In the genomic region with DNA sequence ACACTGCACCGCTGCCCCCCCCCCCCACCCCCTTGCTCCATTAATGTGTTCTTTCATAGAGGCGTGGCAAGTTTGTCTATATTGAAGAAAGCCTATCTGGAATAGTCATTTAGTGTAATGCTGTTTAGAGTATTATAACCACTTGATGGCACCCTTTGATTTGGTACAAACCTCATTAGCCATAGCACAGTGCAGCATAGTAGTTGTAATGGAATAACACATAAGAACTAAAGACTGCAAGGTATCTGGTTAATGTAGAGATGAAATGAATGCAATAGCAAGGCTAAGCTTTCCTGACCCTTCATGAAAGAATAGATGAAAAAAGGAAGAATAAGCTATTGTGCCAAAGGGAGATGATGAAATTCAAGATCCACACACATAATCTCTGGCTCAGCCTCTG, we compare ENCODE assay signal across 9 cellular contexts.
DNase-seq lines count a peak whose midpoint lies in the region; ATAC-seq and TF ChIP-seq lines count a peak whose summit lies in the region.
"Had no signal": no experiment of that assay in that cellular context is flagged by ENCODE, and none has a peak within 500 bp of the region (broad histone marks: within the 10 kb centered on the region; RNA-seq: fewer than 3 reads in every experiment).

No MANE protein-coding gene starts in this region.

- peak; percentile 37 to 57 for TF ChIP-seq CTCF in GM23338 (conservative IDR thresholded peaks at IDR 0.05; ENCODE audit: low read depth in 2 of 2)
- peak; percentile 28 for TF ChIP-seq CTCF in astrocyte of the spinal cord (IDR thresholded peaks at IDR 0.05; ENCODE audit: low read depth, low read length)

- no peak overlapping the region for H3K27ac Mint-ChIP-seq in GM23338

- H3K36me3 Mint-ChIP-seq in GM23338 (ENCODE audit: low read depth): peaks cover 18% of the 10 kb centered on the region

- in situ Hi-C loops in astrocyte of the spinal cord (cut with HindIII; ENCODE audit: low sequenced_read_pairs): no loop called here

- no peak overlapping the region for H3K4me3 Mint-ChIP-seq in GM23338

- no peaks in the 10 kb centered on the region for H3K4me1 ChIP-seq in GM23338 (ENCODE audit: insufficient read depth)

- peak; percentile 42; the same call in 2 of the 3 replicates for ATAC-seq in GM23338
- ATAC-seq in HG03469 (IDR thresholded peaks at IDR 0.05; ENCODE audit: unreplicated experiment): no peak

- H3K27ac ChIP-seq in GM23338 (ENCODE audit: low read depth): no peak overlapping the region
- H3K27ac ChIP-seq: upper lobe of left lung had no signal

- no peak overlapping the region for H2AFZ ChIP-seq in GM23338

- H4K20me1 ChIP-seq in GM23338 (replicated peaks; ENCODE audit: insufficient read depth): peaks cover 3% of the 10 kb centered on the region; the same call in 1 of the 2 replicates

- no peaks in the 10 kb centered on the region for H3K4me1 Mint-ChIP-seq in GM23338

- peaks cover 16% of the 10 kb centered on the region for H3K9me3 Mint-ChIP-seq in GM23338

- H3K4me2 ChIP-seq in GM23338: no peak overlapping the region

- H3K27me3 Mint-ChIP-seq in GM23338 (ENCODE audit: insufficient read depth, low read depth, poor library complexity): no peaks in the 10 kb centered on the region

- no peaks in the 10 kb centered on the region for H3K9me2 ChIP-seq in GM23338 (ENCODE audit: insufficient read depth)

- H3K36me3 ChIP-seq in GM23338 (ENCODE audit: insufficient read depth): no peaks in the 10 kb centered on the region
- H3K36me3 ChIP-seq: upper lobe of left lung had no signal

- no peaks in the 10 kb centered on the region for H3K27me3 ChIP-seq in GM23338 (ENCODE audit: insufficient read depth)
- H3K27me3 ChIP-seq: upper lobe of left lung had no signal

- H3F3A ChIP-seq in GM23338 (replicated peaks; ENCODE audit: low read depth): no peaks in the 10 kb centered on the region

- no peak overlapping the region for H3K4me3 ChIP-seq in GM23338
- no peak overlapping the region for H3K4me3 ChIP-seq in astrocyte of the spinal cord (ENCODE audit: low read depth, low read length)
- H3K4me3 ChIP-seq: upper lobe of left lung had no signal

- DNase-seq in DMS79 treated with DMSO at 0.1 percent for 48 hours (lab: John Stamatoyannopoulos, UW): peak; percentile 16
- peak; percentile 25 for DNase-seq in GM23338 (ENCODE audit: low spot score)
- DNase-seq in NCI-H2171 (lab: John Stamatoyannopoulos, UW): peak; percentile 6
- DNase-seq in astrocyte of the spinal cord (ENCODE audit: low read depth, low spot score): peak; percentile 46
- DNase-seq in left kidney (ENCODE audit: low read depth, low spot score): peak; percentile 56
- no peak for DNase-seq in cortex of kidney (lab: John Stamatoyannopoulos, UW)
- DNase-seq in stimulated activated CD4-positive, alpha-beta T cell treated with anti-CD3 and anti-CD28 coated beads, Interleukin-4, amount 100 ng/mL, for 1 hour: no peak
- DNase-seq: upper lobe of left lung had no signal

- peaks cover 2% of the 10 kb centered on the region; the same call in 1 of the 2 replicates for H3K79me2 ChIP-seq in GM23338 (replicated peaks; ENCODE audit: insufficient read depth)

TF ChIP-seq in GM23338, 12 proteins besides CTCF, POLR2A, EP300 and RAD21 (continues in another document):
- TF ChIP-seq CREB1 (CRISPR knock-in tag; IDR thresholded peaks at IDR 0.05; ENCODE audit: low read depth): no peak
- TF ChIP-seq ZNF114 (CRISPR knock-in tag; IDR thresholded peaks at IDR 0.05): no peak
- no peak for TF ChIP-seq NANOG (IDR thresholded peaks at IDR 0.05; ENCODE audit: borderline replicate concordance)
- no peak for TF ChIP-seq EZH2phosphoT487 (IDR thresholded peaks at IDR 0.05; ENCODE audit: unreplicated experiment)
- no peak for TF ChIP-seq STAT1 (IDR thresholded peaks at IDR 0.05; ENCODE audit: unreplicated experiment)
- TF ChIP-seq, protein P1, sequence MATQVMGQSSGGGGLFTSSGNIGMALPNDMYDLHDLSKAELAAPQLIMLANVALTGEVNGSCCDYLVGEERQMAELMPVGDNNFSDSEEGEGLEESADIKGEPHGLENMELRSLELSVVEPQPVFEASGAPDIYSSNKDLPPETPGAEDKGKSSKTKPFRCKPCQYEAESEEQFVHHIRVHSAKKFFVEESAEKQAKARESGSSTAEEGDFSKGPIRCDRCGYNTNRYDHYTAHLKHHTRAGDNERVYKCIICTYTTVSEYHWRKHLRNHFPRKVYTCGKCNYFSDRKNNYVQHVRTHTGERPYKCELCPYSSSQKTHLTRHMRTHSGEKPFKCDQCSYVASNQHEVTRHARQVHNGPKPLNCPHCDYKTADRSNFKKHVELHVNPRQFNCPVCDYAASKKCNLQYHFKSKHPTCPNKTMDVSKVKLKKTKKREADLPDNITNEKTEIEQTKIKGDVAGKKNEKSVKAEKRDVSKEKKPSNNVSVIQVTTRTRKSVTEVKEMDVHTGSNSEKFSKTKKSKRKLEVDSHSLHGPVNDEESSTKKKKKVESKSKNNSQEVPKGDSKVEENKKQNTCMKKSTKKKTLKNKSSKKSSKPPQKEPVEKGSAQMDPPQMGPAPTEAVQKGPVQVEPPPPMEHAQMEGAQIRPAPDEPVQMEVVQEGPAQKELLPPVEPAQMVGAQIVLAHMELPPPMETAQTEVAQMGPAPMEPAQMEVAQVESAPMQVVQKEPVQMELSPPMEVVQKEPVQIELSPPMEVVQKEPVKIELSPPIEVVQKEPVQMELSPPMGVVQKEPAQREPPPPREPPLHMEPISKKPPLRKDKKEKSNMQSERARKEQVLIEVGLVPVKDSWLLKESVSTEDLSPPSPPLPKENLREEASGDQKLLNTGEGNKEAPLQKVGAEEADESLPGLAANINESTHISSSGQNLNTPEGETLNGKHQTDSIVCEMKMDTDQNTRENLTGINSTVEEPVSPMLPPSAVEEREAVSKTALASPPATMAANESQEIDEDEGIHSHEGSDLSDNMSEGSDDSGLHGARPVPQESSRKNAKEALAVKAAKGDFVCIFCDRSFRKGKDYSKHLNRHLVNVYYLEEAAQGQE (IDR thresholded peaks at IDR 0.05; ENCODE audit: unreplicated experiment): no peak
- no peak for TF ChIP-seq ETS1 (IDR thresholded peaks at IDR 0.05)
- TF ChIP-seq JUNB (IDR thresholded peaks at IDR 0.05; ENCODE audit: unreplicated experiment): no peak

Comparison
In these comparisons a context has a peak if more than half of its experiments do, and no peak if none do; other contexts are left out.
1. DNase-seq: peak in DMS79 treated with DMSO at 0.1 percent for 48 hours (single experiment), GM23338 (single experiment), NCI-H2171 (single experiment), astrocyte of the spinal cord (single experiment) and left kidney (single experiment); none in cortex of kidney (single experiment) and stimulated activated CD4-positive, alpha-beta T cell treated with anti-CD3 and anti-CD28 coated beads, Interleukin-4, amount 100 ng/mL, for 1 hour (single experiment).